In the genomic region with DNA sequence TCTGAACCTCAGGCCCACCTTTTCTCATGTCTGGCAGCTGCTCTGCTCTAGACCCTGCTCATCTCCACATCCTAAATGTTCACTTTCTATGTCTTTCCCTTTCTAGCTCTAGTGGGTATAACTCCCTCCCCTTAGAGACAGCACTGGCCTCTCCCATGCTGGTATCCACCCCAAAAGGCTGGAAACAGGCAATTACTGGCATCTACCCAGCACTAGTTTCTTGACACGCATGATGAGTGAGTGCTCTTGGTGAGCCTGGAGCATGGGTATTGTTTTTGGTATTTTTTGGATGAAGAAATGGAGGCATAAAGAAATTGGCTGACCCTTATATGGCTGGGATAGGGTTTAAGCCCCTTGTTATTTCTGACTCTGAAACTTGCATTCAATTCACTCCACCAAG, we compare ENCODE assay signal across 26 cellular contexts.
"Had no signal": no experiment of that assay in that cellular context is flagged by ENCODE, and none has a peak within 500 bp of the region (broad histone marks: within the 10 kb centered on the region; RNA-seq: fewer than 3 reads in every experiment).

No MANE protein-coding gene starts in this region.

- H3K27ac ChIP-seq: coronary artery, esophagus squamous epithelium, foreskin keratinocyte, heart left ventricle, hepatocyte, left lung, neutrophil, right atrium auricular region, sigmoid colon, stomach, tibial artery had no signal

- ATAC-seq: effector memory CD8-positive, alpha-beta T cell; foreskin keratinocyte; gastroesophageal sphincter; heart left ventricle; left cardiac atrium; left lung; mucosa of descending colon; natural killer cell treated with Interleukin-12 subunit alpha and Interleukin-12 subunit beta and Interleukin-15 and Interleukin-18, amount 100 ng/mL, for 72 hours; stimulated activated effector memory CD8-positive, alpha-beta T cell treated with anti-CD3 and anti-CD28 coated beads, Interleukin-12 subunit alpha, Interleukin-12 subunit beta, amount 100 ng/mL, for 72 hours had no signal

- H3K4me3 ChIP-seq: coronary artery, esophagus squamous epithelium, gastroesophageal sphincter, heart left ventricle, hepatocyte, left lung, mucosa of descending colon, prostate gland, right atrium auricular region, sigmoid colon, stomach, tibial artery had no signal

- DNase-seq: dermis blood vessel endothelial cell; effector memory CD8-positive, alpha-beta T cell; erythroblast; esophagus squamous epithelium; foreskin keratinocyte; left cardiac atrium; left lung; mesenchymal stem cell; mucosa of descending colon; naive B cell; sigmoid colon; stimulated activated CD4-positive, alpha-beta T cell treated with anti-CD3 and anti-CD28 coated beads, Interleukin-2, amount 100 ng/mL, for 24 hours; stimulated activated CD4-positive, alpha-beta T cell treated with anti-CD3 and anti-CD28 coated beads, Interleukin-4, amount 100 ng/mL, for 24 hours; stimulated activated naive CD4-positive, alpha-beta T cell treated with Interleukin-2 at 50 U/mL for 16 hours; stomach had no signal

- H3K27me3 ChIP-seq: esophagus squamous epithelium, foreskin keratinocyte, gastroesophageal sphincter, heart left ventricle, hepatocyte, left lung, neutrophil, right atrium auricular region, sigmoid colon, stomach, tibial artery had no signal

- H3K36me3 ChIP-seq: neutrophil had no signal

- FAIRE-seq: endometrium had no signal
